In the genomic region with DNA sequence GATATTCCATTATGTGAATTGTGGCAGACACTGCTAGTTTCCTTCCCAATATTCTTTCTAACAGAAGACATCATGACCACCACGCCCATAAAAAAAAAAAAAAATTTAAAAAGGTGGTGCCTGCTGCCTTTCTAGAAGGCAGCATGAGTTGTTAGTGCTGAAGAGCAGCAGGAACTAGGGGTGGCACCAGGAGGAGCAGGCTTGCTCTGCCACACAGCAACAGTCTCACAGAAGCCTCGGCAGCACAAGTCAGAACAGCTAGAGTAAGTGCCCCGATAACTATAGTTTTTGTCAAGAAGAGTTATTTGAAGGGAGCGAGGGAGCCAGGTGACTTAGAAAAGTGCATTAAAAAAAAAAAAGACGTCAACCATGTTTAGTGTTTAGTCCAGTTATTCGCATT, we compare ENCODE assay signal across 8 cellular contexts.
"Had no signal": no experiment of that assay in that cellular context is flagged by ENCODE, and none has a peak within 500 bp of the region (broad histone marks: within the 10 kb centered on the region; RNA-seq: fewer than 3 reads in every experiment).

No MANE protein-coding gene starts in this region.

- H3K9me3 Mint-ChIP-seq: H9, HFFc6 had no signal

- H2AFZ ChIP-seq: GM23248 had no signal

- H3K27ac ChIP-seq: GM23248, HL-60 had no signal

- H3K27ac Mint-ChIP-seq: H9, HFFc6 had no signal

- DNase-seq: GM23248, H9, HFFc6, IMR-90, KG1 had no signal

- ATAC-seq: HCT116 had no signal

- H3K9ac ChIP-seq: GM23248 had no signal

- H3K4me3 ChIP-seq: GM23248, K562 had no signal

- H3K4me3 Mint-ChIP-seq: H9, HFFc6 had no signal

- H3K4me1 Mint-ChIP-seq: H9 had no signal
